ENCODE assay signal across 9 cellular contexts in the genomic region with DNA sequence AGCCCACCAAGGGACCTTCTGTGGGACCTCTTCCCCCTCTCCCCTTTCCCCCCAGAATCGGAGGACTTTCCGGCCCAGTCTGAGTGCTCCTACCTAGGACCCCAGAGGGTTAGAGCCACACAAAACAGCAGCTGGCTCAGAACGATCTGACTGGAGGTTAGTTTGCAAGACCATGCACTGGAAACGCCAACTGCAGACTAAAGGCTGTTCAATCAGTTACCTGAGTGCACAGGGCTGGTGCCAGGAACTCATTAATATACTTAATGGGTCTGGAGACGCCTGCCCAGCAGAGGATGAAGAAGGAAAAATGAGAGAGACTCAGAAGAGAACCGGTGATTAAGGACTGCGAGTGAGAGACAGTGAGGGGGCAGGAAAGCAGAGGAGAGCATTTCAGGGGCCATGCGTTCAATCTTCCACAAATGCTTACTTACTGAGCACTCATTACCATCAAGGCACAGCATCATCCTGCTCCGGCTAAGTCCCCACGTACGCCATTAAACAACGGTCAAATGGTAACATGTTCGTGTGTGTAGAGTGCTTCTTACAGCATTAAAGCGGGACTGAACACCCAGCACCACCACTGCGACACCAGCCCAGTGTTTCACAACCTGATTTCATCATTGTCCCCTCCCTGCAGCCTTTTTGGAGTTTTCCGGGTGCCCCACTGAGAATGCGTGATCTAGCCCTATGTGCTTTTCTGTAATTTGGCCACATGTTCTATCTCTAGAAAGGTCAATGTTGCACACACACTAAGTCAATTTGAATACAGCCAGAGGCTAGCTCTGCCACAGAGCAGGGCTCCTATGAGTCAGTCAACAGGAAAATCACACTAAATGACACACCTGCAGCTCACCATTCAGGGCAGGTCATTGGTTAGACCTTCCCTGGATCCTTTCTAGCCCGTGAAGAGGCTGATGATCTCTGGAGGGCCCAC. TPM values are rescaled to one million over a fixed set of nuclear protein-coding genes. Genes with fewer than 3 reads are reported as not detected.
DNase-seq lines count a peak whose midpoint lies in the region; ATAC-seq and TF ChIP-seq lines count a peak whose summit lies in the region.
"Had no signal": no experiment of that assay in that cellular context is flagged by ENCODE, and none has a peak within 500 bp of the region (broad histone marks: within the 10 kb centered on the region; RNA-seq: fewer than 3 reads in every experiment).

No MANE protein-coding gene starts in this region.

- TF ChIP-seq CTCF in activated B cell treated with CpG ODN at 0.5 μM for 24 hours (IDR thresholded peaks at IDR 0.05) = no peak
- no peak for TF ChIP-seq CTCF in fibroblast of lung (conservative IDR thresholded peaks at IDR 0.05 in 1 of 2, IDR thresholded peaks at IDR 0.05 in 1 of 2; ENCODE audit: low read depth in 1 of 2, low read length in 2 of 2)

- peak overlapping the region; percentile 97 for H3K4me3 Mint-ChIP-seq in activated T-cell treated with anti-CD3 and anti-CD28 coated beads, Interleukin-2, amount 50 U/mL, for 24 hours
- H3K4me3 Mint-ChIP-seq in activated B cell treated with CpG ODN at 0.5 μM for 24 hours = peak overlapping the region; percentile 16
- peak overlapping the region in 1 of 2 donors; percentile 39 for H3K4me3 Mint-ChIP-seq in stimulated activated naive B cell treated with anti-CD40 and anti-IgM and Interleukin-4, amounts not matched to agents 10 μg/mL and 1 μg/mL and 100 μg/mL, for 72 hours

- H3K27me3 Mint-ChIP-seq in activated T-cell treated with anti-CD3 and anti-CD28 coated beads, Interleukin-2, amount 50 U/mL, for 24 hours = no peaks in the 10 kb centered on the region
- H3K27me3 Mint-ChIP-seq in activated B cell treated with CpG ODN at 0.5 μM for 24 hours = no peaks in the 10 kb centered on the region
- H3K27me3 Mint-ChIP-seq in stimulated activated naive B cell treated with anti-CD40 and anti-IgM and Interleukin-4, amounts not matched to agents 10 μg/mL and 1 μg/mL and 100 μg/mL, for 72 hours = no peaks in the 10 kb centered on the region

- intact Hi-C loops in activated B cell treated with CpG ODN at 0.5 μM for 24 hours (cut with micrococcal nuclease) = loop anchor here (10.0 kb wide), 1 partner anchor 1086 kb away; the partner anchor contains the start of gene PER3

- no peaks in the 10 kb centered on the region for H4K20me1 ChIP-seq in fibroblast of lung (ENCODE audit: control insufficient read depth, extremely low read depth, insufficient read depth, low read length)

- ATAC-seq in activated B cell treated with CpG ODN at 0.5 μM for 24 hours (ENCODE audit: low read depth) = peak; percentile 74
- peak; percentile 78 to 81 for ATAC-seq in stimulated activated naive B cell treated with anti-CD40 and anti-IgM and Interleukin-4, amounts not matched to agents 10 μg/mL and 1 μg/mL and 100 μg/mL, for 72 hours (replicated peaks)

- peak overlapping the region; percentile 35 for H3K27ac ChIP-seq in fibroblast of lung (ENCODE audit: insufficient read depth, low read length)

- H3K36me3 Mint-ChIP-seq in activated T-cell treated with anti-CD3 and anti-CD28 coated beads, Interleukin-2, amount 50 U/mL, for 24 hours (ENCODE audit: low read depth) = peaks cover 98% of the 10 kb centered on the region
- H3K36me3 Mint-ChIP-seq in activated B cell treated with CpG ODN at 0.5 μM for 24 hours (ENCODE audit: low read depth) = peaks cover 93% of the 10 kb centered on the region
- peaks cover 57 to 83% of the 10 kb centered on the region in 2 donors for H3K36me3 Mint-ChIP-seq in stimulated activated naive B cell treated with anti-CD40 and anti-IgM and Interleukin-4, amounts not matched to agents 10 μg/mL and 1 μg/mL and 100 μg/mL, for 72 hours

- H3K79me2 ChIP-seq in fibroblast of lung (ENCODE audit: control insufficient read depth, insufficient read depth, low read length) = peaks cover 71% of the 10 kb centered on the region

- no peaks in the 10 kb centered on the region for H3K9me3 ChIP-seq in fibroblast of lung (ENCODE audit: control insufficient read depth, insufficient read depth, low read depth, low read length)
- no peaks in the 10 kb centered on the region for H3K9me3 ChIP-seq in MG63

- no peaks in the 10 kb centered on the region for H3K9me3 Mint-ChIP-seq in activated T-cell treated with anti-CD3 and anti-CD28 coated beads, Interleukin-2, amount 50 U/mL, for 24 hours
- no peaks in the 10 kb centered on the region for H3K9me3 Mint-ChIP-seq in activated B cell treated with CpG ODN at 0.5 μM for 24 hours
- H3K9me3 Mint-ChIP-seq in stimulated activated naive B cell treated with anti-CD40 and anti-IgM and Interleukin-4, amounts not matched to agents 10 μg/mL and 1 μg/mL and 100 μg/mL, for 72 hours = no peaks in the 10 kb centered on the region

- H3K4me3 ChIP-seq in fibroblast of lung (replicated peaks in 1 of 4; ENCODE audit: control extremely low read depth in 1 of 4, insufficient read depth in 1 of 4, low read depth in 3 of 4, low read length in 4 of 4) (no peak overlapping the region), MG63 (no peak overlapping the region)

- peaks cover 41% of the 10 kb centered on the region for H3K36me3 ChIP-seq in fibroblast of lung (ENCODE audit: control insufficient read depth, insufficient read depth, low read length)
- H3K36me3 ChIP-seq in MG63 = peaks cover 94% of the 10 kb centered on the region

- H3K27ac Mint-ChIP-seq in activated T-cell treated with anti-CD3 and anti-CD28 coated beads, Interleukin-2, amount 50 U/mL, for 24 hours = peak overlapping the region; percentile 100
- peak overlapping the region; percentile 61 for H3K27ac Mint-ChIP-seq in activated B cell treated with CpG ODN at 0.5 μM for 24 hours
- H3K27ac Mint-ChIP-seq in stimulated activated naive B cell treated with anti-CD40 and anti-IgM and Interleukin-4, amounts not matched to agents 10 μg/mL and 1 μg/mL and 100 μg/mL, for 72 hours = peak overlapping the region; percentile 56

- CTCF ChIA-PET in activated B cell treated with CpG ODN at 0.5 μM for 24 hours (lab: Charles Lee) = interaction anchor here (1.2 to 1.9 kb wide), 3 partner anchors 8 to 116 kb away, joined by 3 to 4 read pairs (median 3); no protein-coding TSS in a partner anchor

- H3K4me2 ChIP-seq in fibroblast of lung (ENCODE audit: extremely low read depth, insufficient read depth, low read length) = no peak overlapping the region

- peaks cover 90% of the 10 kb centered on the region for H3K4me1 Mint-ChIP-seq in activated T-cell treated with anti-CD3 and anti-CD28 coated beads, Interleukin-2, amount 50 U/mL, for 24 hours (ENCODE audit: low read depth)
- peaks cover 51% of the 10 kb centered on the region for H3K4me1 Mint-ChIP-seq in activated B cell treated with CpG ODN at 0.5 μM for 24 hours
- peaks cover 40 to 67% of the 10 kb centered on the region in 2 donors for H3K4me1 Mint-ChIP-seq in stimulated activated naive B cell treated with anti-CD40 and anti-IgM and Interleukin-4, amounts not matched to agents 10 μg/mL and 1 μg/mL and 100 μg/mL, for 72 hours

- no peak overlapping the region for H2AFZ ChIP-seq in fibroblast of lung (ENCODE audit: low read length)

- DNase-seq in activated T-cell treated with anti-CD3 and anti-CD28 coated beads, Interleukin-2, amount 50 U/mL, for 24 hours = no peak
- DNase-seq in activated T-cell treated with anti-CD3 and anti-CD28 coated beads, Interleukin-2, amount 50 U/mL, for 1 hour = no peak
- no peak for DNase-seq in activated B cell treated with CpG ODN at 0.5 μM for 24 hours
- no peak for DNase-seq in fibroblast of lung (ENCODE audit: low read depth in 2 of 2)
- no peak for DNase-seq in stimulated activated naive B cell treated with anti-CD40 and anti-IgM and Interleukin-4, amounts not matched to agents 10 μg/mL and 1 μg/mL and 100 μg/mL, for 72 hours
- no peak for DNase-seq in MG63
- no peak for DNase-seq in NK-92 treated with Interleukin-12 subunit alpha and Interleukin-12 subunit beta, amount 100 ng/mL, for 24 hours (lab: John Stamatoyannopoulos, UW)
- no peak for DNase-seq in NCI-H345 (lab: John Stamatoyannopoulos, UW)
- DNase-seq: effector memory CD4-positive, alpha-beta T cell had no signal

- no peak overlapping the region for H3K9ac ChIP-seq in fibroblast of lung (ENCODE audit: insufficient read depth, low read length)

- POLR2A ChIA-PET in activated B cell treated with CpG ODN at 0.5 μM for 24 hours (lab: Charles Lee) = interaction anchor here (0.5 kb wide), 1 partner anchor 446 kb away, joined by 5 read pairs; no protein-coding TSS in a partner anchor

- peaks cover 26% of the 10 kb centered on the region for H3K4me1 ChIP-seq in fibroblast of lung (ENCODE audit: control insufficient read depth, extremely low read depth, insufficient read depth, low read length)

- H3K27me3 ChIP-seq in fibroblast of lung (ENCODE audit: control insufficient read depth, insufficient read depth, low read length) = no peaks in the 10 kb centered on the region
- no peaks in the 10 kb centered on the region for H3K27me3 ChIP-seq in MG63

RNA-seq across cellular contexts. Expression of gene ENO1, which starts 7.6 kb away (rescaled TPM):
- total RNA-seq in activated B cell treated with CpG ODN at 0.5 μM for 24 hours (837 and 886 TPM in 2 replicates), fibroblast of lung (963 and 971 TPM in 2 replicates)
- polyA plus RNA-seq in fibroblast of lung = 1,177 and 1,629 TPM in 2 replicates
- polyA plus RNA-seq in fibroblast of lung (2012) = 1,392 and 2,021 TPM in 2 replicates
- 1,769 and 2,224 TPM in 2 replicates for polyA minus RNA-seq in fibroblast of lung (ENCODE audit: low replicate concordance)
- total RNA-seq in MG63 (2014; rRNA removed; shearing (Covaris generic); ENCODE audit: low replicate concordance) = 2,801 and 3,884 TPM in 2 replicates

RNA-seq across cellular contexts. Expression of gene RERE, which starts 53.4 kb away (rescaled TPM):
- total RNA-seq in activated B cell treated with CpG ODN at 0.5 μM for 24 hours (90.5 and 98.8 TPM in 2 replicates), fibroblast of lung (45.7 and 51.0 TPM in 2 replicates)
- 3.7 and 5.8 TPM in 2 replicates for polyA plus RNA-seq in fibroblast of lung
- polyA plus RNA-seq in fibroblast of lung (2012) = 39.9 and 56.9 TPM in 2 replicates
- 79.4 and 89.4 TPM in 2 replicates for polyA minus RNA-seq in fibroblast of lung (ENCODE audit: low replicate concordance)
- 1.5 and 7.2 TPM in 2 replicates for total RNA-seq in MG63 (2014; rRNA removed; shearing (Covaris generic); ENCODE audit: low replicate concordance)
